In the genomic region with DNA sequence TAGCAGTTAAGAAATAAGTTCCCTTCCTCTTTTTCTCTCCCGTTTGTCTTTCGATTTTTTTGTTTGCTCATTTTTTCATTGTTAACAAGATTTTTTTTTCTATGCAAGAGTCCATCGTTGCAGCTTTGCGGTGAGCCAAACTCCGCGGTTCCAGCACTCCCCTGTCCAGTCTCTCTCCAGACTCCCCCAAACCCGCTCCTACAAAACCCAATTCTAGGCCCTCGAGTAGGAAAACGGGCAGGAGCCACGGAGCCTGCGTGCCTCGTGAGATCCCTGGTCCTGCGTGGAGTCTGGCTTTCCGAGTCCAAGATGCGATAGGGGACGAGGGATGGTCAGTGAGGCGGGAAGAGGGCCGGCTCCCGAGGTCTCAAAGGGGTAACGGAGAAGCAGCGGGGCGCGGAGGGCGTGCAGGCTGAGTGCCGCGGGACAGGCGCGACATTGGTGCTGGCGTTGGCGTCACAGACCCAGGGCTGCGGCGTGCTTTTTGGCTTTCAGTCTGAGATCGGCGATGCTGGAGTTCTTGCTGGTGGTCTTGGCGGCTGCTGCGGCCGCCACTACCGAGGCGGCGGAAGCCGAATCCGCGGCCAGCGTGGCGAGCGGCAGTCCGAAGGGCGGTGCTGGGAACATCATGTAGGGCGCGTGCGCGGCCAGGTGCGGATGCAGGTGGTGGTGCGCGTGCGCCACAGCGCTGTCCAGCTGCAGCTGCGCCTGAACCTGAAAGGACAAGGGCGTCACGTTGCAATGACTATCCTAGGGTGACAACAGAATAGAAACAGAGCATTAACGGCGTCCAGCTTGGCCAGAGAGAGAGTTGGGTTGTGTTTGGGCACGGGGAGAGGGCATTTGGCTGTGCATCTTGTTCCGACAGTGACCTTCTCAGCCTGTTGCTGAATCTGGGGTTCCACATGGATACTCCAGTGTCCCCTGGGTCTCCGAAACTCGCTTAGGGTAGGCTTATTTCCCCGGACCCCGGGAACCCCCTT, we compare ENCODE assay signal across 7 cellular contexts. TPM values are rescaled to one million over a fixed set of nuclear protein-coding genes. Genes with fewer than 3 reads are reported as not detected.
A peak's percentile ranks its signal among the peaks of the same experiment; 100 is the strongest.
DNase-seq lines count a peak whose midpoint lies in the region; ATAC-seq, FAIRE-seq and TF ChIP-seq lines count a peak whose summit lies in the region.

No MANE protein-coding gene starts in this region.

- peak overlapping the region; percentile 29 to 68 (median 49) for H3K4me3 ChIP-seq in pancreas

- in situ Hi-C loops in GM18951 (cut with MboI; ENCODE audit: low sequenced_read_pairs, unreplicated experiment): loop anchor here (10.0 kb wide), 1 partner anchor 337 kb away; no protein-coding TSS in a partner anchor

- ATAC-seq in HG03139 (IDR thresholded peaks at IDR 0.05; ENCODE audit: unreplicated experiment) (peak; percentile 82), foreskin keratinocyte (peak; percentile 97), pancreas (peak; percentile 99 to 100 (median 100))
- peak; percentile 95 for ATAC-seq in activated T-cell treated with anti-CD3 and anti-CD28 coated beads, Interleukin-2, amount 50 U/mL, for 4 hours

- peaks cover 15% of the 10 kb centered on the region for H3K4me1 Mint-ChIP-seq in activated T-cell treated with anti-CD3 and anti-CD28 coated beads, Interleukin-2, amount 50 U/mL, for 4 hours (ENCODE audit: low read depth)

- H3K4me1 ChIP-seq in foreskin keratinocyte (no peaks in the 10 kb centered on the region), pancreas (peaks cover 0 to 8% (median 0%) of the 10 kb centered on the region in 3 donors)

- peak; percentile 78 to 86 for DNase-seq in NOMO-1 (lab: John Stamatoyannopoulos, UW; ENCODE audit: unreplicated experiment in 2 of 2)
- peak; percentile 40 for DNase-seq in activated T-cell treated with anti-CD3 and anti-CD28 coated beads, Interleukin-2, amount 50 U/mL, for 4 hours
- peak in 1 of 2 donors; percentile 67 for DNase-seq in foreskin keratinocyte
- DNase-seq in pancreas: peak; percentile 81 to 95 (median 87)
- DNase-seq in HK-2 (ENCODE audit: unreplicated experiment): no peak

- no peaks in the 10 kb centered on the region for H3K9me3 ChIP-seq in pancreas

- no peak for FAIRE-seq in pancreas (lab: Jason Lieb, UNC)

- H3K9me3 Mint-ChIP-seq in activated T-cell treated with anti-CD3 and anti-CD28 coated beads, Interleukin-2, amount 50 U/mL, for 4 hours: peaks cover 3% of the 10 kb centered on the region

- no peak for TF ChIP-seq CTCF in foreskin keratinocyte (conservative IDR thresholded peaks at IDR 0.05)
- TF ChIP-seq CTCF in pancreas (IDR thresholded peaks at IDR 0.05): no peak

- TF ChIP-seq POLR2A in GM18951 (IDR thresholded peaks at IDR 0.05; ENCODE audit: extremely low read depth, insufficient read depth, insufficient read length): peak; percentile 75

- 1 to 2% methylated on average over 68 of the region's 68 CpGs for whole genome bisulfite sequencing in pancreas, 2 donors

- H3K36me3 Mint-ChIP-seq in activated T-cell treated with anti-CD3 and anti-CD28 coated beads, Interleukin-2, amount 50 U/mL, for 4 hours (ENCODE audit: insufficient read depth): no peaks in the 10 kb centered on the region

- H3K4me3 Mint-ChIP-seq in activated T-cell treated with anti-CD3 and anti-CD28 coated beads, Interleukin-2, amount 50 U/mL, for 4 hours: peak overlapping the region; percentile 89

- intact Hi-C loops in pancreas (cut with DNase I): no loop called here

- no peaks in the 10 kb centered on the region for H3K36me3 ChIP-seq in pancreas

- H3K27ac ChIP-seq in foreskin keratinocyte (no peak overlapping the region), pancreas (no peak overlapping the region)

- H3K27me3 ChIP-seq in foreskin keratinocyte (peaks cover 99% of the 10 kb centered on the region), pancreas (peaks cover 20 to 72% (median 30%) of the 10 kb centered on the region in 4 donors)

- peaks cover 92% of the 10 kb centered on the region for H3K27me3 Mint-ChIP-seq in activated T-cell treated with anti-CD3 and anti-CD28 coated beads, Interleukin-2, amount 50 U/mL, for 4 hours (ENCODE audit: low read depth)

RNA-seq across cellular contexts. Expression of gene SHOX2, which starts 8.4 kb away (rescaled TPM):
- total RNA-seq in activated T-cell treated with anti-CD3 and anti-CD28 coated beads, Interleukin-2, amount 50 U/mL, for 4 hours: not detected
- total RNA-seq in foreskin keratinocyte (not detected in 2 replicates), pancreas (under 1 TPM in 5 of 6 donors, not detected in 1; 0.09 to 0.43 (median 0.22) TPM)
- polyA plus RNA-seq in foreskin keratinocyte (not detected in 2 replicates), pancreas (under 1 TPM; 0.11 to 0.23 TPM)

RNA-seq across cellular contexts. Expression of gene RSRC1, which starts 12.0 kb away (rescaled TPM):
- total RNA-seq in activated T-cell treated with anti-CD3 and anti-CD28 coated beads, Interleukin-2, amount 50 U/mL, for 4 hours: 10 to 100 TPM; 31.6 to 32.4 (median 32.1) TPM
- 33.5 and 38.1 TPM in 2 replicates for total RNA-seq in foreskin keratinocyte
- polyA plus RNA-seq in foreskin keratinocyte: 11.4 and 12.8 TPM in 2 replicates
- 10 to 100 TPM in 4 of 6 donors, 1 to 10 TPM in 2; 9.8 to 19.9 (median 13.3) TPM for total RNA-seq in pancreas
- 1 to 10 TPM; 7.7 to 9.3 TPM for polyA plus RNA-seq in pancreas
